28 cellular contexts compared by ENCODE assay signal in genomic region chr11:134822930-134823329, GRCh38.
"Had no signal": no experiment of that assay in that cellular context is flagged by ENCODE, and none has a peak within 500 bp of the region (broad histone marks: within the 10 kb centered on the region; RNA-seq: fewer than 3 reads in every experiment).

No MANE protein-coding gene starts in this region.

- H3K27ac ChIP-seq: body of pancreas, KMS-11, VCaP had no signal

- ATAC-seq: activated CD8-positive, alpha-beta T cell treated with anti-CD3 and anti-CD28 coated beads for 36 hours; activated T-cell treated with anti-CD3 and anti-CD28 coated beads, Interleukin-2, amount 50 U/mL, for 72 hours; body of pancreas; Panc1 had no signal

- H3K4me2 ChIP-seq: KMS-11 had no signal

- H3K9ac ChIP-seq: KMS-11 had no signal

- H3K27me3 ChIP-seq: body of pancreas had no signal

- H3K9me3 ChIP-seq: body of pancreas had no signal

- H3K4me3 ChIP-seq: body of pancreas had no signal

- DNase-seq: activated B cell treated with CpG ODN at 0.5 μM for 24 hours; activated CD4-positive, alpha-beta T cell treated with anti-CD3 and anti-CD28 coated beads for 4 hours; activated CD4-positive, CD25-positive, alpha-beta regulatory T cell treated with anti-CD3 and anti-CD28 coated beads, Interleukin-2, amount 50 U/mL, for 72 hours; activated CD8-positive, alpha-beta T cell treated with anti-CD3 and anti-CD28 coated beads for 36 hours; activated gamma-delta T cell; activated naive CD4-positive, alpha-beta T cell treated with Interleukin-2 at 50 U/mL for 16 hours; activated naive CD8-positive, alpha-beta T cell treated with anti-CD3 and anti-CD28 coated beads, Interleukin-2, amount 10 ng/mL, durations not matched to agents 7 days and 5 days; activated T-cell treated with anti-CD3 and anti-CD28 coated beads, Interleukin-2, amount 50 U/mL, for 1 hour; activated T-cell treated with anti-CD3 and anti-CD28 coated beads, Interleukin-2, amount 50 U/mL, for 72 hours; body of pancreas; caudate nucleus; cerebellar nuclear complex; MM.1S; NCI-H1092 treated with DMSO at 0.1 percent for 48 hours; NCI-H1417; NCI-H146; NCI-H187; NCI-H2081 treated with DMSO at 0.1 percent for 48 hours; NCI-H345; NCI-H69; NCI-H82; SW 1271; T-helper 1 cell; T-helper 2 cell; T-helper 9 cell had no signal

- H3K4me1 ChIP-seq: body of pancreas had no signal
